Comparison of ENCODE assay signal across 28 cellular contexts in the genomic region with DNA sequence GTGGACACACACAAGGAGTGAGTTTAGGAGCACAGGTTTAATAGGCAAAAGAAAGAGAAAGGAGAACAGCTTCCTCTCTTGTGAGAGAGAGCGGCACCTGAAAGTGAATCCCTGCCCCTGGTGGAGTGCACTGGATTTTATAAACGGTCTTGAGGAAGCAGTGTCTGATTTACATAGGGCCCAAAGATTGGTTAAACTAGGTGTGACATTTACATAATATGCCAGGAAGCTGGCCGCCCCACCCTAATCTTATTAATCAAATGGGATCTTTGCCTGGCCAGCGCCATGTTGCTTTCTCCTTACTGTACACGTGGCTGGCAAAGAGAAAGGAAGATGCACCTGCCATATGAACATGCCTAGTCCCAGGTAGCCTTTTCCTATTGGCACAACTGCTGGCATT. TPM values are rescaled to one million over a fixed set of nuclear protein-coding genes. Genes with fewer than 3 reads are reported as not detected.
DNase-seq lines count a peak whose midpoint lies in the region; ATAC-seq and TF ChIP-seq lines count a peak whose summit lies in the region.
"Had no signal": no experiment of that assay in that cellular context is flagged by ENCODE, and none has a peak within 500 bp of the region (broad histone marks: within the 10 kb centered on the region; RNA-seq: fewer than 3 reads in every experiment).

No MANE protein-coding gene starts in this region.

- H3K27ac ChIP-seq in C4-2B, result no peak overlapping the region
- H3K27ac ChIP-seq in brain microvascular endothelial cell, result no peak overlapping the region
- H3K27ac ChIP-seq: epithelial cell of prostate, pancreas, skin epidermis, upper lobe of right lung had no signal

- H3K36me3 ChIP-seq in brain microvascular endothelial cell (replicated peaks), result peaks cover 13% of the 10 kb centered on the region
- H3K36me3 ChIP-seq: pancreas had no signal

- H3K27me3 ChIP-seq in brain microvascular endothelial cell (replicated peaks), result no peaks in the 10 kb centered on the region
- H3K27me3 ChIP-seq: pancreas, upper lobe of right lung had no signal

- peak overlapping the region; percentile 10; the same call in 1 of the 2 replicates for H3K4me3 ChIP-seq in LNCaP clone FGC (ENCODE audit: low read depth, low read length)
- H3K4me3 ChIP-seq in brain microvascular endothelial cell (ENCODE audit: low read depth, low read length), result no peak overlapping the region
- H3K4me3 ChIP-seq: pancreas, skin epidermis, upper lobe of right lung had no signal

- no peak overlapping the region for H3K4me3 Mint-ChIP-seq in T-helper 17 cell
- H3K4me3 Mint-ChIP-seq: activated naive CD4-positive, alpha-beta T cell treated with anti-CD3 and anti-CD28 coated beads for 36 hours; activated T-helper 1 cell treated with anti-CD3 and anti-CD28 coated beads, Interleukin-12 subunit alpha, Interleukin-12 subunit beta, Interleukin-2, Interleukin-4 antibody, amounts not matched to agents 30 ng/mL and 10 ng/mL and 1 ng/mL, durations not matched to agents 14 hours and 24 hours and 36 hours; immature natural killer cell; nephron progenitor cell; stimulated activated naive B cell treated with anti-CD40 and anti-IgM and Interleukin-4, amounts not matched to agents 10 μg/mL and 1 μg/mL and 100 μg/mL, for 72 hours; T-helper 1 cell treated with Interleukin-12 subunit alpha and Interleukin-12 subunit beta and Interleukin-4 antibody, amounts not matched to agents 30 μg/mL and 1 μg/mL, for 36 hours had no signal

- in situ Hi-C loops in brain microvascular endothelial cell (cut with HindIII; ENCODE audit: low pct_ligation_motif_present, low sequenced_read_pairs), result no loop called here

- ATAC-seq in T-helper 17 cell, result no peak
- ATAC-seq: left cardiac atrium; stimulated activated naive B cell treated with anti-CD40 and anti-IgM and Interleukin-4, amounts not matched to agents 10 μg/mL and 1 μg/mL and 100 μg/mL, for 72 hours; upper lobe of right lung had no signal

- no peak overlapping the region for H3K27ac Mint-ChIP-seq in T-helper 17 cell
- H3K27ac Mint-ChIP-seq: activated naive CD4-positive, alpha-beta T cell treated with anti-CD3 and anti-CD28 coated beads for 36 hours; activated T-helper 1 cell treated with anti-CD3 and anti-CD28 coated beads, Interleukin-12 subunit alpha, Interleukin-12 subunit beta, Interleukin-2, Interleukin-4 antibody, amounts not matched to agents 30 ng/mL and 10 ng/mL and 1 ng/mL, durations not matched to agents 14 hours and 24 hours and 36 hours; immature natural killer cell; nephron progenitor cell; stimulated activated naive B cell treated with anti-CD40 and anti-IgM and Interleukin-4, amounts not matched to agents 10 μg/mL and 1 μg/mL and 100 μg/mL, for 72 hours; T-helper 1 cell treated with Interleukin-12 subunit alpha and Interleukin-12 subunit beta and Interleukin-4 antibody, amounts not matched to agents 30 μg/mL and 1 μg/mL, for 36 hours had no signal

- H3K27me3 Mint-ChIP-seq in T-helper 17 cell, result no peaks in the 10 kb centered on the region

- TF ChIP-seq CTCF in C4-2B (conservative IDR thresholded peaks at IDR 0.05) (peak; percentile 37), LNCaP clone FGC (IDR thresholded peaks at IDR 0.05; ENCODE audit: control insufficient read depth, extremely low read depth, insufficient read depth) (no peak), brain microvascular endothelial cell (IDR thresholded peaks at IDR 0.05; ENCODE audit: low read depth, low read length, missing control alignments) (no peak)

- peaks cover 7% of the 10 kb centered on the region for H3K4me1 Mint-ChIP-seq in T-helper 17 cell
- H3K4me1 Mint-ChIP-seq: immature natural killer cell; nephron progenitor cell; stimulated activated naive B cell treated with anti-CD40 and anti-IgM and Interleukin-4, amounts not matched to agents 10 μg/mL and 1 μg/mL and 100 μg/mL, for 72 hours had no signal

- DNase-seq in LNCaP clone FGC (ENCODE audit: low read depth) (peak; percentile 71), NCI-H82 (lab: John Stamatoyannopoulos, UW) (peak; percentile 92), iPS-NIHi11 (ENCODE audit: low spot score) (peak; percentile 18), T-helper 17 cell (no peak), brain microvascular endothelial cell (no peak)
- DNase-seq in activated T-cell treated with anti-CD3 and anti-CD28 coated beads, Interleukin-2, amount 50 U/mL, for 48 hours, result no peak
- no peak for DNase-seq in activated effector memory CD4-positive, alpha-beta T cell treated with Interleukin-2 at 50 U/mL for 16 hours
- DNase-seq: activated CD4-positive, alpha-beta T cell treated with anti-CD3 and anti-CD28 coated beads, Interleukin-2, amount 50 U/mL, for 4 hours; activated naive CD4-positive, alpha-beta T cell treated with anti-CD3 and anti-CD28 coated beads for 36 hours; central memory CD4-positive, alpha-beta T cell; cortex of kidney; effector memory CD4-positive, alpha-beta T cell; hippocampal formation; immature natural killer cell; Karpas-422; left cardiac atrium; mammary epithelial cell; NCI-H1436 treated with DMSO at 0.1 percent for 48 hours; NCI-H524 treated with DMSO at 0.1 percent for 48 hours; nephron progenitor cell; pancreas; stimulated activated naive B cell treated with anti-CD40 and anti-IgM and Interleukin-4, amounts not matched to agents 10 μg/mL and 1 μg/mL and 100 μg/mL, for 72 hours; upper lobe of right lung had no signal

- H3K36me3 Mint-ChIP-seq in T-helper 17 cell (ENCODE audit: low read depth), result peaks cover 5% of the 10 kb centered on the region
- H3K36me3 Mint-ChIP-seq: stimulated activated naive B cell treated with anti-CD40 and anti-IgM and Interleukin-4, amounts not matched to agents 10 μg/mL and 1 μg/mL and 100 μg/mL, for 72 hours had no signal

- H3K9me3 ChIP-seq in T-helper 17 cell (ENCODE audit: control insufficient read depth, low read length, poor library complexity, severe bottlenecking), result no peaks in the 10 kb centered on the region
- H3K9me3 ChIP-seq: pancreas, upper lobe of right lung had no signal

RNA-seq across cellular contexts. Expression of a gene that starts 38.7 kb away (rescaled TPM):
- 10 to 100 TPM; 23.1 to 36.8 TPM for total RNA-seq in T-helper 17 cell
- total RNA-seq: activated naive CD4-positive, alpha-beta T cell treated with anti-CD3 and anti-CD28 coated beads for 36 hours had no signal

Comparison
In these comparisons a context has a peak if more than half of its experiments do, and no peak if none do; other contexts are left out.
1. DNase-seq: peak in LNCaP clone FGC (single experiment), NCI-H82 (single experiment) and iPS-NIHi11 (single experiment); none in activated T-cell treated with anti-CD3 and anti-CD28 coated beads, Interleukin-2, amount 50 U/mL, for 48 hours (0 of 2), activated effector memory CD4-positive, alpha-beta T cell treated with Interleukin-2 at 50 U/mL for 16 hours (single experiment), T-helper 17 cell (0 of 3) and brain microvascular endothelial cell (single experiment).